Comparison of ENCODE assay signal across 13 cellular contexts in the genomic region with DNA sequence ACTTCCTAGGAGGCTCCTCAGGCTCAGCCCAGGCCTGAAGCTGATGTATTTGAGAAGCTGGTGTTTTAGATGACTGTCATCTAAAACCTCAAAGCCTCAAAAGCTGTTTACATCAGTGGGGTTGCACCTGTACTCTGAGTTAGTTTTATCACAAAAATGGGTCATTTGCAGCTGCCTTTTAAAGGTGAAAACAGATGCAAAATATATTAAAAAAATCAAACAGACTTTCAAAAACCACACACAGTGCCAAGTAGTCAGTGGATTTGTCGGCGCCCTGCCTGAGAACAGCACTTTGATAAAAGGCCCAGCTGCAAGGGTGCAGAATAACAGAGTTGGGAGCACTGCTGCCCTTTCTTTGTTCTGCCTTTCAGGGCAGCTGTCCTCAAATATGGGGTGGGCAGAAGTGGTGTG.
A peak's percentile ranks its signal among the peaks of the same experiment; 100 is the strongest.
DNase-seq lines count a peak whose midpoint lies in the region; ATAC-seq and TF ChIP-seq lines count a peak whose summit lies in the region.
"Had no signal": no experiment of that assay in that cellular context is flagged by ENCODE, and none has a peak within 500 bp of the region (broad histone marks: within the 10 kb centered on the region; RNA-seq: fewer than 3 reads in every experiment).

No MANE protein-coding gene starts in this region.

- intact Hi-C loops in activated CD4-positive, alpha-beta memory T cell treated with anti-CD3 and anti-CD28 coated beads for 36 hours (cut with micrococcal nuclease) = loop anchor here (1.0 to 2.0 kb wide), 3 partner anchors 16 to 65 kb away; no protein-coding TSS in a partner anchor
- intact Hi-C loops in adrenal gland (cut with DNase I) = no loop called here
- intact Hi-C loops in lower lobe of right lung (cut with DNase I) = no loop called here

- H3K4me3 Mint-ChIP-seq in activated CD4-positive, alpha-beta memory T cell treated with anti-CD3 and anti-CD28 coated beads for 36 hours = peak overlapping the region; percentile 5

- CTCF ChIA-PET in activated CD4-positive, alpha-beta memory T cell treated with anti-CD3 and anti-CD28 coated beads for 36 hours (lab: Charles Lee) = interaction anchor here (0.8 to 1.1 kb wide), 2 partner anchors 64 to 124 kb away, joined by 3 read pairs; no protein-coding TSS in a partner anchor

- peaks cover 31 to 71% (median 52%) of the 10 kb centered on the region in 11 experiments for H3K36me3 ChIP-seq in BLaER1 treated with 17β-estradiol and CSF1 and Interleukin-3, amounts not matched to agents 10 nM and 100 nM
- peaks cover 0 to 4% of the 10 kb centered on the region in 2 donors for H3K36me3 ChIP-seq in adrenal gland (replicated peaks in 1 of 2)
- peaks cover 18% of the 10 kb centered on the region for H3K36me3 ChIP-seq in lower lobe of right lung

- H3K4me1 ChIP-seq in BLaER1 treated with 17β-estradiol and CSF1 and Interleukin-3, amounts not matched to agents 10 nM and 100 nM = peaks cover 0 to 26% (median 16%) of the 10 kb centered on the region in 10 experiments; a peak in 15 of 20 replicates
- no peaks in the 10 kb centered on the region for H3K4me1 ChIP-seq in adrenal gland (replicated peaks in 1 of 2)
- H3K4me1 ChIP-seq in lower lobe of right lung = no peaks in the 10 kb centered on the region
- H3K4me1 ChIP-seq: esophagus squamous epithelium had no signal

- WGBS in adrenal gland, 4 donors = 86 to 95% (median 91%) methylated on average over 2 of the region's 2 CpGs

- DNase-seq in Jurkat, Clone E6-1 (ENCODE audit: low read depth, low spot score) = peak; percentile 97
- DNase-seq in activated CD4-positive, alpha-beta memory T cell treated with anti-CD3 and anti-CD28 coated beads for 36 hours = peak; percentile 42
- DNase-seq in RPMI8226 = no peak
- no peak for DNase-seq in adrenal gland
- DNase-seq in lower lobe of right lung = no peak
- DNase-seq: esophagus squamous epithelium; MM.1S; NCI-H524; SIG-M5; stimulated activated CD4-positive, alpha-beta T cell treated with anti-CD3 and anti-CD28 coated beads, Interleukin-2, amount 100 ng/mL, for 48 hours had no signal

- no peak overlapping the region for H3K4me3 ChIP-seq in BLaER1 treated with 17β-estradiol and CSF1 and Interleukin-3, amounts not matched to agents 10 nM and 100 nM
- no peak overlapping the region for H3K4me3 ChIP-seq in Jurkat, Clone E6-1 (ENCODE audit: low read length)
- H3K4me3 ChIP-seq in adrenal gland = no peak overlapping the region
- H3K4me3 ChIP-seq in lower lobe of right lung = no peak overlapping the region
- H3K4me3 ChIP-seq: esophagus squamous epithelium had no signal

- peak overlapping the region in 8 of 11 experiments; percentile 23 to 74 (median 62); a peak in 14 of 22 replicates for H3K4me2 ChIP-seq in BLaER1 treated with 17β-estradiol and CSF1 and Interleukin-3, amounts not matched to agents 10 nM and 100 nM

- H3K9me3 ChIP-seq in BLaER1 treated with 17β-estradiol and CSF1 and Interleukin-3, amounts not matched to agents 10 nM and 100 nM (replicated peaks in 1 of 11) = peaks cover 16 to 39% (median 25%) of the 10 kb centered on the region in 11 experiments
- H3K9me3 ChIP-seq in adrenal gland (replicated peaks in 1 of 3) (no peaks in the 10 kb centered on the region), lower lobe of right lung (no peaks in the 10 kb centered on the region)
- H3K9me3 ChIP-seq: esophagus squamous epithelium had no signal

- no peak for TF ChIP-seq POLR2A in adrenal gland (IDR thresholded peaks at IDR 0.05)

- H3K27me3 ChIP-seq in BLaER1 treated with 17β-estradiol and CSF1 and Interleukin-3, amounts not matched to agents 10 nM and 100 nM = no peaks in the 10 kb centered on the region
- H3K27me3 ChIP-seq in layer of hippocampus (ENCODE audit: control insufficient read depth, insufficient read depth, low read length) (no peaks in the 10 kb centered on the region), adrenal gland (no peaks in the 10 kb centered on the region), lower lobe of right lung (ENCODE audit: low read depth) (no peaks in the 10 kb centered on the region)
- H3K27me3 ChIP-seq: esophagus squamous epithelium had no signal

- H3K9ac ChIP-seq in BLaER1 treated with 17β-estradiol and CSF1 and Interleukin-3, amounts not matched to agents 10 nM and 100 nM = no peak overlapping the region; a peak in 1 of 22 replicates

- no peak for TF ChIP-seq CTCF in adrenal gland (IDR thresholded peaks at IDR 0.05)
- TF ChIP-seq CTCF in lower lobe of right lung (IDR thresholded peaks at IDR 0.05) = no peak

- H3K4me1 Mint-ChIP-seq in activated CD4-positive, alpha-beta memory T cell treated with anti-CD3 and anti-CD28 coated beads for 36 hours (ENCODE audit: low read depth) = peaks cover 75% of the 10 kb centered on the region

- H4K20me1 ChIP-seq in BLaER1 treated with 17β-estradiol and CSF1 and Interleukin-3, amounts not matched to agents 10 nM and 100 nM = peaks cover 0 to 13% (median 0%) of the 10 kb centered on the region in 11 experiments; a peak in 5 of 22 replicates

- H3K27ac Mint-ChIP-seq in activated CD4-positive, alpha-beta memory T cell treated with anti-CD3 and anti-CD28 coated beads for 36 hours = peak overlapping the region; percentile 85

- no peaks in the 10 kb centered on the region for H3K27me3 Mint-ChIP-seq in activated CD4-positive, alpha-beta memory T cell treated with anti-CD3 and anti-CD28 coated beads for 36 hours

- peaks cover 39% of the 10 kb centered on the region for H3K36me3 Mint-ChIP-seq in activated CD4-positive, alpha-beta memory T cell treated with anti-CD3 and anti-CD28 coated beads for 36 hours

- peaks cover 5% of the 10 kb centered on the region for H3K9me3 Mint-ChIP-seq in activated CD4-positive, alpha-beta memory T cell treated with anti-CD3 and anti-CD28 coated beads for 36 hours

- POLR2A ChIA-PET in activated CD4-positive, alpha-beta memory T cell treated with anti-CD3 and anti-CD28 coated beads for 36 hours (lab: Charles Lee) = interaction anchor here (0.6 to 1.4 kb wide), 2 partner anchors 161 to 689 kb away, joined by 3 to 4 read pairs; no protein-coding TSS in a partner anchor

- ATAC-seq in GM21515 (IDR thresholded peaks at IDR 0.05; ENCODE audit: unreplicated experiment) = no peak
- no peak for ATAC-seq in lower lobe of right lung

- no peak overlapping the region for H3K27ac ChIP-seq in BLaER1 treated with 17β-estradiol and CSF1 and Interleukin-3, amounts not matched to agents 10 nM and 100 nM
- peak overlapping the region; percentile 23 for H3K27ac ChIP-seq in layer of hippocampus (ENCODE audit: low read depth, low read length)
- H3K27ac ChIP-seq in adrenal gland = no peak overlapping the region
- no peak overlapping the region for H3K27ac ChIP-seq in lower lobe of right lung
- H3K27ac ChIP-seq: esophagus squamous epithelium had no signal

Comparison
In these comparisons a context has a peak if more than half of its experiments do, and no peak if none do; other contexts are left out.
1. DNase-seq: peak in Jurkat, Clone E6-1 (single experiment) and activated CD4-positive, alpha-beta memory T cell treated with anti-CD3 and anti-CD28 coated beads for 36 hours (single experiment); none in RPMI8226 (single experiment), adrenal gland (0 of 7) and lower lobe of right lung (single experiment).